In genomic region chr7:29396563-29396962, GRCh38 we compare ENCODE assay signal across 18 cellular contexts.
A peak's percentile ranks its signal among the peaks of the same experiment; 100 is the strongest.
DNase-seq lines count a peak whose midpoint lies in the region; ATAC-seq and TF ChIP-seq lines count a peak whose summit lies in the region.
"Had no signal": no experiment of that assay in that cellular context is flagged by ENCODE, and none has a peak within 500 bp of the region (broad histone marks: within the 10 kb centered on the region; RNA-seq: fewer than 3 reads in every experiment).

No MANE protein-coding gene starts in this region.

- no peaks in the 10 kb centered on the region for H3K27me3 ChIP-seq in adrenal gland

- no peaks in the 10 kb centered on the region for H3K9me3 ChIP-seq in adrenal gland (replicated peaks in 1 of 3)
- H3K9me3 ChIP-seq: A549, Caco-2, HAP-1 had no signal

- no peak overlapping the region for H3K4me3 Mint-ChIP-seq in progenitor cell of endocrine pancreas (ENCODE audit: low read depth)
- H3K4me3 Mint-ChIP-seq: CD4-positive, alpha-beta T cell had no signal

- H3K27ac Mint-ChIP-seq in progenitor cell of endocrine pancreas, result peak overlapping the region; percentile 74
- H3K27ac Mint-ChIP-seq: CD4-positive, alpha-beta T cell had no signal

- H3K36me3 ChIP-seq in adrenal gland (replicated peaks in 1 of 2), result no peaks in the 10 kb centered on the region
- H3K36me3 ChIP-seq: HAP-1 had no signal

- WGBS in adrenal gland, 4 donors, result 91 to 97% (median 95%) methylated on average over 6 to 7 of the region's 7 CpGs

- peaks cover 13% of the 10 kb centered on the region for H3K36me3 Mint-ChIP-seq in progenitor cell of endocrine pancreas (ENCODE audit: insufficient read depth)

- H3K4me3 ChIP-seq in adrenal gland, result no peak overlapping the region
- H3K4me3 ChIP-seq: A549, GM23248, HAP-1 had no signal

- no peaks in the 10 kb centered on the region for H3K9me3 Mint-ChIP-seq in progenitor cell of endocrine pancreas (ENCODE audit: low read depth)
- H3K9me3 Mint-ChIP-seq: CD4-positive, alpha-beta T cell had no signal

- peak; percentile 61 for DNase-seq in DMS 273 (lab: John Stamatoyannopoulos, UW; ENCODE audit: unreplicated experiment)
- DNase-seq in DMS 273 treated with DMSO at 0.1 percent for 48 hours (lab: John Stamatoyannopoulos, UW), result no peak
- DNase-seq in left lobe of liver (ENCODE audit: low spot score), result no peak
- no peak for DNase-seq in progenitor cell of endocrine pancreas (ENCODE audit: low spot score, unreplicated experiment)
- DNase-seq in adrenal gland, result no peak
- DNase-seq: AML-193; Caco-2; CD4-positive, alpha-beta T cell; GDM1; GM23248 had no signal

- H3K4me1 ChIP-seq in adrenal gland (replicated peaks in 1 of 2), result no peaks in the 10 kb centered on the region
- H3K4me1 ChIP-seq: A549, Caco-2, HAP-1 had no signal

- no peak for TF ChIP-seq CTCF in progenitor cell of endocrine pancreas (IDR thresholded peaks at IDR 0.05; ENCODE audit: unreplicated experiment)
- no peak for TF ChIP-seq CTCF in adrenal gland (IDR thresholded peaks at IDR 0.05)

- intact Hi-C loops in adrenal gland (cut with DNase I), result no loop called here

- H3K27me3 Mint-ChIP-seq in progenitor cell of endocrine pancreas, result no peaks in the 10 kb centered on the region
- H3K27me3 Mint-ChIP-seq: CD4-positive, alpha-beta T cell had no signal

- ATAC-seq in left lobe of liver, result peak; percentile 51
- no peak for ATAC-seq in HG03342 (IDR thresholded peaks at IDR 0.05; ENCODE audit: unreplicated experiment)
- ATAC-seq in GM18517 (IDR thresholded peaks at IDR 0.05; ENCODE audit: unreplicated experiment), result no peak
- ATAC-seq: A549 had no signal

- no peak overlapping the region for H3K27ac ChIP-seq in adrenal gland
- H3K27ac ChIP-seq: 22Rv1, A549, C4-2B, GM23248, HL-60, KMS-11 had no signal

- H3K4me1 Mint-ChIP-seq in progenitor cell of endocrine pancreas (ENCODE audit: low read depth), result peaks cover 26% of the 10 kb centered on the region

- TF ChIP-seq POLR2A in adrenal gland (IDR thresholded peaks at IDR 0.05), result no peak
